In genomic region chr1:33943978-33944377, GRCh38 we compare ENCODE assay signal across 20 cellular contexts.
DNase-seq lines count a peak whose midpoint lies in the region; ATAC-seq and TF ChIP-seq lines count a peak whose summit lies in the region.
"Had no signal": no experiment of that assay in that cellular context is flagged by ENCODE, and none has a peak within 500 bp of the region (broad histone marks: within the 10 kb centered on the region; RNA-seq: fewer than 3 reads in every experiment).

No MANE protein-coding gene starts in this region.

- no peak overlapping the region for H3K4me3 ChIP-seq in astrocyte of the cerebellum (ENCODE audit: low read depth, low read length)
- H3K4me3 ChIP-seq: colonic mucosa, HAP-1, lung, PC-9, skin epidermis had no signal

- in situ Hi-C loops in ACHN (cut with HindIII; ENCODE audit: low pct_ligation_motif_present, low pct_unique_long_range_greater_than_20kb, low sequenced_read_pairs) = no loop called here
- in situ Hi-C loops in astrocyte of the cerebellum (cut with HindIII; ENCODE audit: low sequenced_read_pairs) = no loop called here

- H3K27me3 Mint-ChIP-seq in HFFc6 (ENCODE audit: insufficient read depth) = peaks cover 2% of the 10 kb centered on the region; the same call in 1 of the 2 replicates
- H3K27me3 Mint-ChIP-seq in natural killer cell (ENCODE audit: low read depth in 2 of 2) = no peaks in the 10 kb centered on the region
- H3K27me3 Mint-ChIP-seq: activated CD8-positive, alpha-beta memory T cell treated with anti-CD3 and anti-CD28 coated beads, Interleukin-2, amount 10 ng/mL, durations not matched to agents 7 days and 5 days; stimulated activated naive B cell treated with anti-CD40 and anti-IgM and Interleukin-4, amounts not matched to agents 10 μg/mL and 1 μg/mL and 100 μg/mL, for 72 hours had no signal

- TF ChIP-seq CTCF in HFFc6 (IDR thresholded peaks at IDR 0.05) (no peak), astrocyte of the cerebellum (IDR thresholded peaks at IDR 0.05; ENCODE audit: low read depth, low read length, missing control alignments) (no peak), natural killer cell (IDR thresholded peaks at IDR 0.05) (no peak)

- no peak for ATAC-seq in HG03097 (IDR thresholded peaks at IDR 0.05; ENCODE audit: low FRiP score, unreplicated experiment)
- no peak for ATAC-seq in natural killer cell
- ATAC-seq: activated CD8-positive, alpha-beta memory T cell treated with anti-CD3 and anti-CD28 coated beads, Interleukin-2, amount 10 ng/mL, durations not matched to agents 7 days and 5 days; stimulated activated naive B cell treated with anti-CD40 and anti-IgM and Interleukin-4, amounts not matched to agents 10 μg/mL and 1 μg/mL and 100 μg/mL, for 72 hours had no signal

- H3K27ac Mint-ChIP-seq in HFFc6 (no peak overlapping the region; the same call in 1 of the 2 replicates), natural killer cell (no peak overlapping the region)
- H3K27ac Mint-ChIP-seq: activated CD8-positive, alpha-beta memory T cell treated with anti-CD3 and anti-CD28 coated beads, Interleukin-2, amount 10 ng/mL, durations not matched to agents 7 days and 5 days; activated naive CD4-positive, alpha-beta T cell treated with anti-CD3 and anti-CD28 coated beads for 36 hours; stimulated activated naive B cell treated with anti-CD40 and anti-IgM and Interleukin-4, amounts not matched to agents 10 μg/mL and 1 μg/mL and 100 μg/mL, for 72 hours had no signal

- H3K4me1 Mint-ChIP-seq in HFFc6 (ENCODE audit: low read depth) (peaks cover 20% of the 10 kb centered on the region; the same call in 1 of the 2 replicates), natural killer cell (no peaks in the 10 kb centered on the region)
- H3K4me1 Mint-ChIP-seq: activated CD8-positive, alpha-beta memory T cell treated with anti-CD3 and anti-CD28 coated beads, Interleukin-2, amount 10 ng/mL, durations not matched to agents 7 days and 5 days; stimulated activated naive B cell treated with anti-CD40 and anti-IgM and Interleukin-4, amounts not matched to agents 10 μg/mL and 1 μg/mL and 100 μg/mL, for 72 hours had no signal

- H3K9me3 Mint-ChIP-seq in HFFc6 = peaks cover 7% of the 10 kb centered on the region
- peaks cover 0 to under 1% of the 10 kb centered on the region in 2 donors for H3K9me3 Mint-ChIP-seq in natural killer cell

- peak; percentile 1 for DNase-seq in ACHN
- peak; percentile 91 for DNase-seq in HFFc6
- peak; percentile 92 for DNase-seq in astrocyte of the cerebellum (ENCODE audit: low read depth)
- peak; percentile 61 for DNase-seq in kidney glomerular epithelial cell (lab: John Stamatoyannopoulos, UW)
- DNase-seq in T-helper 9 cell = no peak
- DNase-seq in natural killer cell = no peak
- no peak for DNase-seq in C1 segment of cervical spinal cord (lab: John Stamatoyannopoulos, UW)
- DNase-seq: activated CD4-positive, CD25-positive, alpha-beta regulatory T cell; activated CD8-positive, alpha-beta memory T cell treated with anti-CD3 and anti-CD28 coated beads, Interleukin-2, amount 10 ng/mL, durations not matched to agents 7 days and 5 days; activated naive CD4-positive, alpha-beta T cell treated with anti-CD3 and anti-CD28 coated beads for 36 hours; colonic mucosa; DMS 273 treated with DMSO at 0.1 percent for 48 hours; Karpas-422; PC-9; stimulated activated naive B cell treated with anti-CD40 and anti-IgM and Interleukin-4, amounts not matched to agents 10 μg/mL and 1 μg/mL and 100 μg/mL, for 72 hours; SW 1271 had no signal

- peaks cover 3% of the 10 kb centered on the region for H3K36me3 Mint-ChIP-seq in HFFc6 (ENCODE audit: low read depth)
- no peaks in the 10 kb centered on the region for H3K36me3 Mint-ChIP-seq in natural killer cell
- H3K36me3 Mint-ChIP-seq: activated CD8-positive, alpha-beta memory T cell treated with anti-CD3 and anti-CD28 coated beads, Interleukin-2, amount 10 ng/mL, durations not matched to agents 7 days and 5 days had no signal

- intact Hi-C loops in natural killer cell (cut with micrococcal nuclease) = no loop called here

- H3K4me3 Mint-ChIP-seq in HFFc6 = no peak overlapping the region; the same call in 1 of the 2 replicates
- no peak overlapping the region for H3K4me3 Mint-ChIP-seq in natural killer cell
- H3K4me3 Mint-ChIP-seq: activated CD8-positive, alpha-beta memory T cell treated with anti-CD3 and anti-CD28 coated beads, Interleukin-2, amount 10 ng/mL, durations not matched to agents 7 days and 5 days; activated naive CD4-positive, alpha-beta T cell treated with anti-CD3 and anti-CD28 coated beads for 36 hours; stimulated activated naive B cell treated with anti-CD40 and anti-IgM and Interleukin-4, amounts not matched to agents 10 μg/mL and 1 μg/mL and 100 μg/mL, for 72 hours had no signal

Comparison
In these comparisons a context has a peak if more than half of its experiments do, and no peak if none do; other contexts are left out.
1. DNase-seq: peak in ACHN (single experiment), HFFc6 (single experiment), astrocyte of the cerebellum (single experiment) and kidney glomerular epithelial cell (single experiment); none in T-helper 9 cell (single experiment), natural killer cell (single experiment) and C1 segment of cervical spinal cord (0 of 14).